In the genomic region with DNA sequence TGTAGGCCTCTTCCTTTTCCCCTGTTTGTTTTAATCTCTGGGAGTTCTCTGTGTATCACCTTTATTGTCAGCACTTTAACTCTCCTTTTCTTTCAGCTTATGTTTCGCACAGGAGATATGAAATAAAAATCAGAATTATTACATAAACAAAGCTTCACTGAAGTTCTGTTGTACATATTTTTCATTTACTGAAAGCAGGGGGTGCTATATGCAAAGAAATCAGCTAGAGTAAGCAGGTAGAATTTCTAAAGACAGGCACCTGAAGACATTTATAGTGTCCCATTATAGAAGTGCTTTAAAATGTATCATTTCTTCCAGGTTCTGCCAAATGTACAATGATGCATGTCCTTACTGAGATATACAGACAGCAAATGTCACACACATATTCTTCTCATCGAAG, we compare ENCODE assay signal across 15 cellular contexts.
DNase-seq lines count a peak whose midpoint lies in the region; ATAC-seq, FAIRE-seq and TF ChIP-seq lines count a peak whose summit lies in the region.
"Had no signal": no experiment of that assay in that cellular context is flagged by ENCODE, and none has a peak within 500 bp of the region (broad histone marks: within the 10 kb centered on the region; RNA-seq: fewer than 3 reads in every experiment).

No MANE protein-coding gene starts in this region.

- ATAC-seq in activated CD8-positive, alpha-beta memory T cell treated with anti-CD3 and anti-CD28 coated beads, Interleukin-2, amount 10 ng/mL, durations not matched to agents 7 days and 5 days: no peak
- ATAC-seq in HG02885 (IDR thresholded peaks at IDR 0.05; ENCODE audit: poor library complexity, unreplicated experiment): no peak
- no peak for ATAC-seq in HG02938 (IDR thresholded peaks at IDR 0.05; ENCODE audit: unreplicated experiment)
- ATAC-seq: left lung had no signal

- no peaks in the 10 kb centered on the region for H3K4me1 Mint-ChIP-seq in activated CD8-positive, alpha-beta memory T cell treated with anti-CD3 and anti-CD28 coated beads, Interleukin-2, amount 10 ng/mL, durations not matched to agents 7 days and 5 days
- H3K4me1 Mint-ChIP-seq: activated naive CD4-positive, alpha-beta T cell treated with anti-CD3 and anti-CD28 coated beads, Interleukin-2, amount 10 ng/mL, durations not matched to agents 7 days and 5 days had no signal

- H3K36me3 Mint-ChIP-seq in activated CD8-positive, alpha-beta memory T cell treated with anti-CD3 and anti-CD28 coated beads, Interleukin-2, amount 10 ng/mL, durations not matched to agents 7 days and 5 days: no peaks in the 10 kb centered on the region
- H3K36me3 Mint-ChIP-seq: activated naive CD4-positive, alpha-beta T cell treated with anti-CD3 and anti-CD28 coated beads, Interleukin-2, amount 10 ng/mL, durations not matched to agents 7 days and 5 days had no signal

- H3K9me3 Mint-ChIP-seq in activated CD8-positive, alpha-beta memory T cell treated with anti-CD3 and anti-CD28 coated beads, Interleukin-2, amount 10 ng/mL, durations not matched to agents 7 days and 5 days (ENCODE audit: low read depth): peaks cover 2% of the 10 kb centered on the region
- H3K9me3 Mint-ChIP-seq: activated naive CD4-positive, alpha-beta T cell treated with anti-CD3 and anti-CD28 coated beads, Interleukin-2, amount 10 ng/mL, durations not matched to agents 7 days and 5 days; T-helper 2 cell treated with Interferon-gamma antibody and Interleukin-4, amounts not matched to agents 5 μg/mL and 100 μg/mL, for 36 hours had no signal

- DNase-seq in DMS 273 (lab: John Stamatoyannopoulos, UW; ENCODE audit: unreplicated experiment) (peak; percentile 34), DMS 273 treated with DMSO at 0.1 percent for 48 hours (lab: John Stamatoyannopoulos, UW) (no peak), NCI-H526 (lab: John Stamatoyannopoulos, UW) (peak; percentile 47 to 65), bronchial epithelial cell (ENCODE audit: low read depth) (peak; percentile 10), prostate gland (ENCODE audit: low spot score) (no peak)
- no peak for DNase-seq in activated CD8-positive, alpha-beta memory T cell treated with anti-CD3 and anti-CD28 coated beads, Interleukin-2, amount 10 ng/mL, durations not matched to agents 7 days and 5 days
- DNase-seq: 8988T; activated naive CD4-positive, alpha-beta T cell treated with anti-CD3 and anti-CD28 coated beads, Interleukin-2, amount 10 ng/mL, durations not matched to agents 7 days and 5 days; left lung; NCI-H1048; stimulated activated CD8-positive, alpha-beta memory T cell treated with anti-CD3 and anti-CD28 coated beads, Interleukin-4, amount 100 ng/mL, for 48 hours had no signal

- TF ChIP-seq CTCF in bronchial epithelial cell (IDR thresholded peaks at IDR 0.05; ENCODE audit: insufficient read depth, low read length, severe bottlenecking) (peak; percentile 11), prostate gland (IDR thresholded peaks at IDR 0.05) (peak in 3 of 4 experiments; percentile 28 to 44 (median 42))

- no peaks in the 10 kb centered on the region for H3K9me3 ChIP-seq in prostate gland
- H3K9me3 ChIP-seq: left lung had no signal

- no peak overlapping the region for H3K4me3 Mint-ChIP-seq in activated CD8-positive, alpha-beta memory T cell treated with anti-CD3 and anti-CD28 coated beads, Interleukin-2, amount 10 ng/mL, durations not matched to agents 7 days and 5 days
- H3K4me3 Mint-ChIP-seq: activated naive CD4-positive, alpha-beta T cell treated with anti-CD3 and anti-CD28 coated beads, Interleukin-2, amount 10 ng/mL, durations not matched to agents 7 days and 5 days; T-helper 2 cell treated with Interferon-gamma antibody and Interleukin-4, amounts not matched to agents 5 μg/mL and 100 μg/mL, for 36 hours had no signal

- H3K4me3 ChIP-seq in bronchial epithelial cell (ENCODE audit: low read depth, low read length): no peak overlapping the region
- no peak overlapping the region for H3K4me3 ChIP-seq in prostate gland
- H3K4me3 ChIP-seq: left lung had no signal

- H3K27me3 ChIP-seq in bronchial epithelial cell (ENCODE audit: control insufficient read depth, insufficient read depth, low read length) (no peaks in the 10 kb centered on the region), prostate gland (replicated peaks; ENCODE audit: insufficient read depth) (no peaks in the 10 kb centered on the region)
- H3K27me3 ChIP-seq: left lung had no signal

- no peak overlapping the region for H3K27ac ChIP-seq in prostate gland
- H3K27ac ChIP-seq: epithelial cell of prostate, left lung had no signal

- intact Hi-C loops in prostate gland (cut with DNase I): no loop called here

- no peaks in the 10 kb centered on the region for H3K4me1 ChIP-seq in prostate gland (replicated peaks)
- H3K4me1 ChIP-seq: left lung had no signal

- no peak overlapping the region for H3K27ac Mint-ChIP-seq in activated CD8-positive, alpha-beta memory T cell treated with anti-CD3 and anti-CD28 coated beads, Interleukin-2, amount 10 ng/mL, durations not matched to agents 7 days and 5 days
- H3K27ac Mint-ChIP-seq: activated naive CD4-positive, alpha-beta T cell treated with anti-CD3 and anti-CD28 coated beads, Interleukin-2, amount 10 ng/mL, durations not matched to agents 7 days and 5 days; T-helper 2 cell treated with Interferon-gamma antibody and Interleukin-4, amounts not matched to agents 5 μg/mL and 100 μg/mL, for 36 hours had no signal

- TF ChIP-seq POLR2A in prostate gland (IDR thresholded peaks at IDR 0.05): no peak

- H3K36me3 ChIP-seq in bronchial epithelial cell (ENCODE audit: control insufficient read depth, insufficient read depth, low read length): no peaks in the 10 kb centered on the region
- no peaks in the 10 kb centered on the region for H3K36me3 ChIP-seq in prostate gland
- H3K36me3 ChIP-seq: left lung had no signal

- 59% methylated on average over 2 of the region's 2 CpGs for WGBS in prostate gland

- CTCF ChIA-PET in activated CD8-positive, alpha-beta memory T cell treated with anti-CD3 and anti-CD28 coated beads, Interleukin-2, amount 10 ng/mL, durations not matched to agents 7 days and 5 days (lab: Charles Lee): no interaction called here

- FAIRE-seq in bronchial epithelial cell (lab: Jason Lieb, UNC): no peak

- H3K27me3 Mint-ChIP-seq in activated CD8-positive, alpha-beta memory T cell treated with anti-CD3 and anti-CD28 coated beads, Interleukin-2, amount 10 ng/mL, durations not matched to agents 7 days and 5 days: no peaks in the 10 kb centered on the region
- H3K27me3 Mint-ChIP-seq: activated naive CD4-positive, alpha-beta T cell treated with anti-CD3 and anti-CD28 coated beads, Interleukin-2, amount 10 ng/mL, durations not matched to agents 7 days and 5 days had no signal

Comparison
In these comparisons a context has a peak if more than half of its experiments do, and no peak if none do; other contexts are left out.
1. DNase-seq: peak in DMS 273 (single experiment), NCI-H526 (2 of 2) and bronchial epithelial cell (single experiment); none in DMS 273 treated with DMSO at 0.1 percent for 48 hours (single experiment), prostate gland (single experiment) and activated CD8-positive, alpha-beta memory T cell treated with anti-CD3 and anti-CD28 coated beads, Interleukin-2, amount 10 ng/mL, durations not matched to agents 7 days and 5 days (single experiment).